Comparison of ENCODE assay signal across 16 cellular contexts in genomic region chr3:48474619-48475018, GRCh38. TPM values are rescaled to one million over a fixed set of nuclear protein-coding genes. Genes with fewer than 3 reads are reported as not detected.
DNase-seq lines count a peak whose midpoint lies in the region; ATAC-seq and TF ChIP-seq lines count a peak whose summit lies in the region.
"Had no signal": no experiment of that assay in that cellular context is flagged by ENCODE, and none has a peak within 500 bp of the region (broad histone marks: within the 10 kb centered on the region; RNA-seq: fewer than 3 reads in every experiment).

No MANE protein-coding gene starts in this region.

- H3K9me3 ChIP-seq in osteoblast (ENCODE audit: low read depth, low read length), result no peaks in the 10 kb centered on the region
- H3K9me3 ChIP-seq: breast epithelium had no signal

- peaks cover 51% of the 10 kb centered on the region for H3K4me1 Mint-ChIP-seq in T-helper 1 cell treated with Interleukin-12 subunit alpha and Interleukin-12 subunit beta and Interleukin-4 antibody, amounts not matched to agents 30 μg/mL and 1 μg/mL, for 36 hours (ENCODE audit: low read depth)

- no peak overlapping the region for H2AFZ ChIP-seq in osteoblast (ENCODE audit: low read length)

- no peaks in the 10 kb centered on the region for H3K27me3 ChIP-seq in osteoblast (ENCODE audit: insufficient read depth, low read length)
- H3K27me3 ChIP-seq: breast epithelium had no signal

- H3K4me2 ChIP-seq in osteoblast (ENCODE audit: insufficient read depth, low read length), result no peak overlapping the region

- H3K27me3 Mint-ChIP-seq in T-helper 1 cell treated with Interleukin-12 subunit alpha and Interleukin-12 subunit beta and Interleukin-4 antibody, amounts not matched to agents 30 μg/mL and 1 μg/mL, for 36 hours (ENCODE audit: low read depth), result no peaks in the 10 kb centered on the region

- no peak for TF ChIP-seq CTCF in VCaP (conservative IDR thresholded peaks at IDR 0.05)
- no peak for TF ChIP-seq CTCF in osteoblast (IDR thresholded peaks at IDR 0.05; ENCODE audit: extremely low read depth, low read depth, low read length)

- H3K4me1 ChIP-seq in osteoblast (ENCODE audit: insufficient read depth, low read length), result peaks cover 12% of the 10 kb centered on the region

- DNase-seq in T-helper 1 cell (no peak), iPS DF 19.7 (ENCODE audit: low read depth, low spot score) (peak; percentile 100), osteoblast (ENCODE audit: insufficient read length, low spot score, missing footprints) (peak; percentile 55), activated gamma-delta T cell treated with Interleukin-2 at 50 U/mL for 16 hours (no peak)
- no peak for DNase-seq in activated CD4-positive, CD25-positive, alpha-beta regulatory T cell treated with anti-CD3 and anti-CD28 coated beads, Interleukin-2, amount 50 U/mL, for 72 hours
- DNase-seq: 8988T; activated CD8-positive, alpha-beta memory T cell treated with anti-CD3 and anti-CD28 coated beads, Interleukin-2, amount 50 U/mL, for 48 hours; hippocampal formation; NCI-H2171 treated with DMSO at 0.1 percent for 48 hours; small intestine; T-helper 9 cell had no signal

- peaks cover 4% of the 10 kb centered on the region for H4K20me1 ChIP-seq in osteoblast (ENCODE audit: insufficient read depth, low read length)

- H3K27ac Mint-ChIP-seq in T-helper 1 cell treated with Interleukin-12 subunit alpha and Interleukin-12 subunit beta and Interleukin-4 antibody, amounts not matched to agents 30 μg/mL and 1 μg/mL, for 36 hours, result peak overlapping the region; percentile 87

- ATAC-seq in GM21367 (IDR thresholded peaks at IDR 0.05; ENCODE audit: unreplicated experiment), result no peak

- no peak overlapping the region for H3K4me3 ChIP-seq in osteoblast (ENCODE audit: insufficient read depth, low read length)
- H3K4me3 ChIP-seq: breast epithelium had no signal

- H3K36me3 Mint-ChIP-seq in T-helper 1 cell treated with Interleukin-12 subunit alpha and Interleukin-12 subunit beta and Interleukin-4 antibody, amounts not matched to agents 30 μg/mL and 1 μg/mL, for 36 hours (ENCODE audit: low read depth), result peaks cover 32% of the 10 kb centered on the region

- no peaks in the 10 kb centered on the region for H3K9me3 Mint-ChIP-seq in T-helper 1 cell treated with Interleukin-12 subunit alpha and Interleukin-12 subunit beta and Interleukin-4 antibody, amounts not matched to agents 30 μg/mL and 1 μg/mL, for 36 hours

- H3K79me2 ChIP-seq in osteoblast (ENCODE audit: insufficient read depth, low read length), result peaks cover 25% of the 10 kb centered on the region

- peak overlapping the region; percentile 97 for H3K27ac ChIP-seq in VCaP
- no peak overlapping the region for H3K27ac ChIP-seq in osteoblast (ENCODE audit: low read depth, low read length)
- H3K27ac ChIP-seq: breast epithelium, epithelial cell of prostate had no signal

- peak overlapping the region; percentile 45 for H3K4me3 Mint-ChIP-seq in T-helper 1 cell treated with Interleukin-12 subunit alpha and Interleukin-12 subunit beta and Interleukin-4 antibody, amounts not matched to agents 30 μg/mL and 1 μg/mL, for 36 hours

- peaks cover 6% of the 10 kb centered on the region for H3K36me3 ChIP-seq in osteoblast (ENCODE audit: insufficient read depth, low read length)
- H3K36me3 ChIP-seq: breast epithelium had no signal

RNA-seq across cellular contexts. Expression of gene ATRIP, which starts 28.1 kb away (rescaled TPM):
- total RNA-seq in osteoblast, result 5.0 and 5.1 TPM in 2 replicates

RNA-seq across cellular contexts. Expression of gene SHISA5, which starts 29.4 kb away (rescaled TPM):
- total RNA-seq in osteoblast, result 99.3 and 105 TPM in 2 replicates

RNA-seq across cellular contexts. Expression of gene TMA7, which starts 34.6 kb away (rescaled TPM):
- 128 and 135 TPM in 2 replicates for total RNA-seq in osteoblast

RNA-seq across cellular contexts. Expression of gene CCDC51, which starts 34.7 kb away (rescaled TPM):
- total RNA-seq in osteoblast, result 13.3 and 17.4 TPM in 2 replicates

RNA-seq across cellular contexts. Expression of gene PLXNB1, which starts 44.7 kb away (rescaled TPM):
- 23.3 and 33.7 TPM in 2 replicates for total RNA-seq in osteoblast

Comparison
In these comparisons a context has a peak if more than half of its experiments do, and no peak if none do; other contexts are left out.
1. DNase-seq: peak in iPS DF 19.7 (single experiment) and osteoblast (single experiment); none in T-helper 1 cell (0 of 5), activated CD4-positive, CD25-positive, alpha-beta regulatory T cell treated with anti-CD3 and anti-CD28 coated beads, Interleukin-2, amount 50 U/mL, for 72 hours (single experiment) and activated gamma-delta T cell treated with Interleukin-2 at 50 U/mL for 16 hours (single experiment).